In genomic region chr10:104332243-104333036, GRCh38 we compare ENCODE assay signal across 8 cellular contexts. TPM values are rescaled to one million over a fixed set of nuclear protein-coding genes. Genes with fewer than 3 reads are reported as not detected.
DNase-seq lines count a peak whose midpoint lies in the region; ATAC-seq and TF ChIP-seq lines count a peak whose summit lies in the region.

No MANE protein-coding gene starts in this region.

- no peak overlapping the region for H3K14ac ChIP-seq in neuronal stem cell (ENCODE audit: low read length)

- H2AK5ac ChIP-seq in neuronal stem cell (ENCODE audit: low read depth, low read length): no peak overlapping the region

- peaks cover 97% of the 10 kb centered on the region for H3K4me1 ChIP-seq in CD4-positive, alpha-beta memory T cell (ENCODE audit: insufficient read depth, low read length)
- H3K4me1 ChIP-seq in neuronal stem cell (ENCODE audit: control insufficient read depth in 2 of 2, insufficient read depth in 1 of 2, low read depth in 1 of 2, low read length in 2 of 2): peaks cover 62% of the 10 kb centered on the region in 2 donors
- H3K4me1 ChIP-seq in MM.1S (ENCODE audit: low read length): no peaks in the 10 kb centered on the region; the same call in 1 of the 2 replicates

- peaks cover 96% of the 10 kb centered on the region for H3K79me2 ChIP-seq in MM.1S (ENCODE audit: low read length)

- peaks cover 0 to 5% (median 0%) of the 10 kb centered on the region in 8 donors for H3K9me3 Mint-ChIP-seq in CD4-positive, alpha-beta memory T cell
- no peaks in the 10 kb centered on the region for H3K9me3 Mint-ChIP-seq in activated CD8-positive, alpha-beta memory T cell treated with anti-CD3 and anti-CD28 coated beads, Interleukin-2, amount 10 ng/mL, durations not matched to agents 7 days and 5 days (ENCODE audit: low read depth)
- no peaks in the 10 kb centered on the region for H3K9me3 Mint-ChIP-seq in progenitor cell of endocrine pancreas (ENCODE audit: low read depth)

- H2AFZ ChIP-seq in neuronal stem cell (ENCODE audit: low read length): no peak overlapping the region
- no peak overlapping the region for H2AFZ ChIP-seq in MM.1S (ENCODE audit: low read length)

- TF ChIP-seq CTCF in progenitor cell of endocrine pancreas (IDR thresholded peaks at IDR 0.05; ENCODE audit: unreplicated experiment) (no peak), MM.1S (IDR thresholded peaks at IDR 0.05; ENCODE audit: low read length) (no peak)

- POLR2A ChIA-PET in CD4-positive, alpha-beta memory T cell (lab: Charles Lee; ENCODE audit: partially characterized antibody): interaction anchor here (5.9 kb wide), 1 partner anchor 25 kb away, joined by 40 read pairs; no protein-coding TSS in a partner anchor

- H3K4ac ChIP-seq in neuronal stem cell (ENCODE audit: low read length): no peak overlapping the region

- intact Hi-C loops in CD4-positive, alpha-beta memory T cell (cut with micrococcal nuclease): no loop called here
- intact Hi-C loops in Right ventricle myocardium inferior (cut with DNase I): no loop called here

- H4K20me1 ChIP-seq in MM.1S (ENCODE audit: insufficient read depth, low read length): no peaks in the 10 kb centered on the region

- no peak for ATAC-seq in activated CD8-positive, alpha-beta memory T cell treated with anti-CD3 and anti-CD28 coated beads, Interleukin-2, amount 10 ng/mL, durations not matched to agents 7 days and 5 days
- peak; percentile 17 for ATAC-seq in Right ventricle myocardium inferior

- H2BK12ac ChIP-seq in neuronal stem cell (ENCODE audit: low read length): no peak overlapping the region

- H3K9ac ChIP-seq in neuronal stem cell (ENCODE audit: low read depth, low read length, poor library complexity): no peak overlapping the region
- H3K9ac ChIP-seq in MM.1S (ENCODE audit: low read length): no peak overlapping the region

- peaks cover 9% of the 10 kb centered on the region for H3F3A ChIP-seq in MM.1S (ENCODE audit: insufficient read depth, low read length)

- no CpG with 5 or more reads among the region's 11 CpGs for WGBS in neuronal stem cell (ENCODE audit: extremely low coverage in 2 of 2, insufficient read length in 2 of 2, insufficient replicate concordance in 1 of 2), 2 donors

- H2BK15ac ChIP-seq in neuronal stem cell (ENCODE audit: low read length): no peak overlapping the region

- H3K36me3 Mint-ChIP-seq in CD4-positive, alpha-beta memory T cell: peaks cover 0 to 31% of the 10 kb centered on the region in 2 donors
- peaks cover 10% of the 10 kb centered on the region for H3K36me3 Mint-ChIP-seq in activated CD8-positive, alpha-beta memory T cell treated with anti-CD3 and anti-CD28 coated beads, Interleukin-2, amount 10 ng/mL, durations not matched to agents 7 days and 5 days
- no peaks in the 10 kb centered on the region for H3K36me3 Mint-ChIP-seq in progenitor cell of endocrine pancreas (ENCODE audit: insufficient read depth)

- no peaks in the 10 kb centered on the region for H3K27me3 Mint-ChIP-seq in CD4-positive, alpha-beta memory T cell
- no peaks in the 10 kb centered on the region for H3K27me3 Mint-ChIP-seq in activated CD8-positive, alpha-beta memory T cell treated with anti-CD3 and anti-CD28 coated beads, Interleukin-2, amount 10 ng/mL, durations not matched to agents 7 days and 5 days
- H3K27me3 Mint-ChIP-seq in progenitor cell of endocrine pancreas: peaks cover 9% of the 10 kb centered on the region

- no peak overlapping the region for H3K4me3 ChIP-seq in CD4-positive, alpha-beta memory T cell (ENCODE audit: low read length in 2 of 2)
- H3K4me3 ChIP-seq in neuronal stem cell (ENCODE audit: low read length in 2 of 2) (no peak overlapping the region), MM.1S (ENCODE audit: low read length) (no peak overlapping the region)

- H3K23ac ChIP-seq in neuronal stem cell (ENCODE audit: low read depth, low read length, poor library complexity): no peak overlapping the region

- H3K9me3 ChIP-seq in CD4-positive, alpha-beta memory T cell (ENCODE audit: control insufficient read depth in 1 of 2, low read length in 2 of 2): no peaks in the 10 kb centered on the region
- no peaks in the 10 kb centered on the region for H3K9me3 ChIP-seq in neuronal stem cell (replicated peaks in 1 of 2; ENCODE audit: control insufficient read depth in 2 of 2, insufficient read depth in 1 of 2, low read depth in 1 of 2, low read length in 2 of 2)
- H3K9me3 ChIP-seq in MM.1S (replicated peaks; ENCODE audit: insufficient read depth, low read length): no peaks in the 10 kb centered on the region

- peaks cover 62 to 98% (median 87%) of the 10 kb centered on the region in 4 donors for H3K4me1 Mint-ChIP-seq in CD4-positive, alpha-beta memory T cell
- H3K4me1 Mint-ChIP-seq in activated CD8-positive, alpha-beta memory T cell treated with anti-CD3 and anti-CD28 coated beads, Interleukin-2, amount 10 ng/mL, durations not matched to agents 7 days and 5 days: peaks cover 84% of the 10 kb centered on the region
- H3K4me1 Mint-ChIP-seq in progenitor cell of endocrine pancreas (ENCODE audit: low read depth): peaks cover 46% of the 10 kb centered on the region

- peak overlapping the region in 3 of 8 donors; percentile 21 to 52 (median 40) for H3K4me3 Mint-ChIP-seq in CD4-positive, alpha-beta memory T cell
- no peak overlapping the region for H3K4me3 Mint-ChIP-seq in activated CD8-positive, alpha-beta memory T cell treated with anti-CD3 and anti-CD28 coated beads, Interleukin-2, amount 10 ng/mL, durations not matched to agents 7 days and 5 days
- no peak overlapping the region for H3K4me3 Mint-ChIP-seq in progenitor cell of endocrine pancreas (ENCODE audit: low read depth)

- no peak overlapping the region for H3K18ac ChIP-seq in neuronal stem cell (ENCODE audit: low read length)

- no peak overlapping the region for H2BK5ac ChIP-seq in neuronal stem cell (ENCODE audit: low read length)

- no peaks in the 10 kb centered on the region for H3K36me3 ChIP-seq in CD4-positive, alpha-beta memory T cell (ENCODE audit: insufficient read depth, low read length)
- H3K36me3 ChIP-seq in neuronal stem cell (replicated peaks in 1 of 2; ENCODE audit: control insufficient read depth in 2 of 2, insufficient read depth in 2 of 2, low read length in 2 of 2): peaks cover 0 to 24% of the 10 kb centered on the region in 2 donors
- H3K36me3 ChIP-seq in MM.1S (replicated peaks; ENCODE audit: insufficient read depth, low read length): no peaks in the 10 kb centered on the region

- DNase-seq in CD4-positive, alpha-beta memory T cell: no peak
- DNase-seq in activated CD8-positive, alpha-beta memory T cell treated with anti-CD3 and anti-CD28 coated beads, Interleukin-2, amount 10 ng/mL, durations not matched to agents 7 days and 5 days: no peak
- DNase-seq in Right ventricle myocardium inferior (ENCODE audit: missing footprints): no peak
- no peak for DNase-seq in progenitor cell of endocrine pancreas (ENCODE audit: low spot score, unreplicated experiment)
- DNase-seq in DMS53 treated with DMSO at 0.1 percent for 48 hours (lab: John Stamatoyannopoulos, UW; ENCODE audit: unreplicated experiment): no peak
- no peak for DNase-seq in COLO668 (lab: John Stamatoyannopoulos, UW; ENCODE audit: unreplicated experiment)
- DNase-seq in neuronal stem cell (ENCODE audit: low spot score): no peak
- no peak for DNase-seq in MM.1S

- no peak overlapping the region for H2BK120ac ChIP-seq in neuronal stem cell (ENCODE audit: low read depth, low read length)

- H3K27ac ChIP-seq in CD4-positive, alpha-beta memory T cell (ENCODE audit: low read depth, low read length): peak overlapping the region; percentile 38
- H3K27ac ChIP-seq in neuronal stem cell (replicated peaks; ENCODE audit: low read length) (no peak overlapping the region), MM.1S (ENCODE audit: low read length) (no peak overlapping the region)

- no peak overlapping the region for H4K91ac ChIP-seq in neuronal stem cell (ENCODE audit: low read depth, low read length, poor library complexity)

- no peak overlapping the region for H3K4me2 ChIP-seq in neuronal stem cell (ENCODE audit: insufficient read depth, low read length, poor library complexity, severe bottlenecking)
- no peak overlapping the region for H3K4me2 ChIP-seq in MM.1S (ENCODE audit: low read depth, low read length)

- H3K9me2 ChIP-seq in MM.1S (replicated peaks; ENCODE audit: insufficient read depth, low read length): no peaks in the 10 kb centered on the region

- no peaks in the 10 kb centered on the region for H3K27me3 ChIP-seq in CD4-positive, alpha-beta memory T cell (ENCODE audit: insufficient read depth, low read length)
- peaks cover 0 to 44% (median 0%) of the 10 kb centered on the region in 3 experiments for H3K27me3 ChIP-seq in neuronal stem cell (ENCODE audit: control insufficient read depth in 3 of 3, insufficient read depth in 3 of 3, low read depth in 1 of 3, low read length in 3 of 3)
- H3K27me3 ChIP-seq in MM.1S (replicated peaks; ENCODE audit: insufficient read depth, low read length): no peaks in the 10 kb centered on the region

- H4K8ac ChIP-seq in neuronal stem cell (ENCODE audit: low read depth, low read length): no peak overlapping the region

- H3K27ac Mint-ChIP-seq in CD4-positive, alpha-beta memory T cell: peak overlapping the region; percentile 92 to 98 (median 95)
- H3K27ac Mint-ChIP-seq in activated CD8-positive, alpha-beta memory T cell treated with anti-CD3 and anti-CD28 coated beads, Interleukin-2, amount 10 ng/mL, durations not matched to agents 7 days and 5 days: peak overlapping the region; percentile 63
- peak overlapping the region; percentile 66 for H3K27ac Mint-ChIP-seq in progenitor cell of endocrine pancreas

- CTCF ChIA-PET in CD4-positive, alpha-beta memory T cell (lab: Charles Lee; ENCODE audit: partially characterized antibody): interaction anchor here (1.5 kb wide), 1 partner anchor 41 kb away, joined by 5 read pairs; no protein-coding TSS in a partner anchor
- CTCF ChIA-PET in activated CD8-positive, alpha-beta memory T cell treated with anti-CD3 and anti-CD28 coated beads, Interleukin-2, amount 10 ng/mL, durations not matched to agents 7 days and 5 days (lab: Charles Lee): interaction anchor here (1.1 kb wide), 1 partner anchor 27 kb away, joined by 5 read pairs; no protein-coding TSS in a partner anchor

- H3K79me1 ChIP-seq in neuronal stem cell (ENCODE audit: low read depth, low read length): peaks cover 6% of the 10 kb centered on the region

RNA-seq across cellular contexts. Expression of gene ITPRIP, which starts 5.8 kb away (rescaled TPM):
- 10 to 100 TPM; 15.6 to 15.7 TPM for total RNA-seq in CD4-positive, alpha-beta memory T cell
- polyA plus RNA-seq in CD4-positive, alpha-beta memory T cell: 10 to 100 TPM; 10.3 to 12.8 TPM
- 10 to 100 TPM; 21.6 to 21.9 TPM for total RNA-seq in activated CD8-positive, alpha-beta memory T cell treated with anti-CD3 and anti-CD28 coated beads, Interleukin-2, amount 10 ng/mL, durations not matched to agents 7 days and 5 days
- total RNA-seq in Right ventricle myocardium inferior (28.2 TPM), progenitor cell of endocrine pancreas (6.1 and 7.0 TPM in 2 replicates)
- polyA plus RNA-seq in neuronal stem cell (2013, experiment 1 of 2): 2.3 TPM
- polyA plus RNA-seq in neuronal stem cell (2013, experiment 2 of 2): 2.1 TPM

RNA-seq across cellular contexts. Expression of gene CFAP58, which starts 21.2 kb away (rescaled TPM):
- not detected for total RNA-seq in CD4-positive, alpha-beta memory T cell
- polyA plus RNA-seq in CD4-positive, alpha-beta memory T cell: not detected
- under 1 TPM; 0.56 to 0.64 TPM for total RNA-seq in activated CD8-positive, alpha-beta memory T cell treated with anti-CD3 and anti-CD28 coated beads, Interleukin-2, amount 10 ng/mL, durations not matched to agents 7 days and 5 days
- total RNA-seq in Right ventricle myocardium inferior (1.1 TPM), progenitor cell of endocrine pancreas (0.24 and 0.29 TPM in 2 replicates)
- polyA plus RNA-seq in neuronal stem cell (2013, experiment 1 of 2): 0.20 TPM
- polyA plus RNA-seq in neuronal stem cell (2013, experiment 2 of 2): 0.11 TPM
